In genomic region chr11:117180020-117180419, GRCh38 we compare ENCODE assay signal across 7 cellular contexts. TPM values are rescaled to one million over a fixed set of nuclear protein-coding genes. Genes with fewer than 3 reads are reported as not detected.
DNase-seq lines count a peak whose midpoint lies in the region; ATAC-seq and TF ChIP-seq lines count a peak whose summit lies in the region.

No MANE protein-coding gene starts in this region.

- H3K36me3 Mint-ChIP-seq in T-helper 17 cell (ENCODE audit: low read depth): no peaks in the 10 kb centered on the region

- ATAC-seq in GM21619 (IDR thresholded peaks at IDR 0.05; ENCODE audit: unreplicated experiment): peak; percentile 2
- ATAC-seq in T-helper 17 cell: no peak

- H3K4me1 ChIP-seq in skeletal muscle satellite cell (ENCODE audit: control insufficient read depth, insufficient read depth, low read length): peaks cover 24% of the 10 kb centered on the region

- H3K36me3 ChIP-seq in skeletal muscle satellite cell (ENCODE audit: insufficient read depth, low read length): peaks cover 19% of the 10 kb centered on the region

- H3K27me3 ChIP-seq in skeletal muscle satellite cell (ENCODE audit: control insufficient read depth, insufficient read depth, low read length): no peaks in the 10 kb centered on the region

- peak overlapping the region; percentile 95 for H3K4me3 Mint-ChIP-seq in T-helper 17 cell

- H3K4me2 ChIP-seq in skeletal muscle satellite cell (ENCODE audit: low read length): peak overlapping the region; percentile 99

- TF ChIP-seq CTCF in fibroblast of the aortic adventitia (IDR thresholded peaks at IDR 0.05; ENCODE audit: insufficient read depth, low read length): no peak

- peaks cover 24% of the 10 kb centered on the region for H3K4me1 Mint-ChIP-seq in T-helper 17 cell

- H3K27me3 Mint-ChIP-seq in T-helper 17 cell: no peaks in the 10 kb centered on the region

- H3K4me3 ChIP-seq in fibroblast of the aortic adventitia (ENCODE audit: low read depth, low read length): peak overlapping the region; percentile 71
- peak overlapping the region; percentile 87 for H3K4me3 ChIP-seq in skeletal muscle satellite cell (ENCODE audit: low read length)

- H3K27ac Mint-ChIP-seq in T-helper 17 cell: peak overlapping the region; percentile 91

- H3K9ac ChIP-seq in skeletal muscle satellite cell (ENCODE audit: low read depth, low read length): peak overlapping the region; percentile 92

- H3K9me3 ChIP-seq in T-helper 17 cell (ENCODE audit: control insufficient read depth, low read length, poor library complexity, severe bottlenecking): no peaks in the 10 kb centered on the region
- H3K9me3 ChIP-seq in skeletal muscle satellite cell (replicated peaks; ENCODE audit: low read length): no peaks in the 10 kb centered on the region

- DNase-seq in T-helper 17 cell: no peak
- DNase-seq in fibroblast of the aortic adventitia (ENCODE audit: low read depth): peak; percentile 50
- no peak for DNase-seq in NCI-H1436 (lab: John Stamatoyannopoulos, UW)
- DNase-seq in DMS53 treated with DMSO at 0.1 percent for 48 hours (lab: John Stamatoyannopoulos, UW; ENCODE audit: unreplicated experiment): no peak
- DNase-seq in SIG-M5 treated with dmso at 0.1 percent for 504 hours (lab: John Stamatoyannopoulos, UW; ENCODE audit: unreplicated experiment): no peak

RNA-seq across cellular contexts. Expression of gene SIDT2, which starts 1.5 kb away (rescaled TPM):
- total RNA-seq in T-helper 17 cell (100 to 1,000 TPM; 106 to 118 TPM), fibroblast of the aortic adventitia (ENCODE audit: low replicate concordance) (8.6 and 12.9 TPM in 2 replicates)
- 7.4 and 9.2 TPM in 2 replicates for total RNA-seq in skeletal muscle satellite cell (2012; rRNA removed)

RNA-seq across cellular contexts. Expression of gene TAGLN, which starts 19.1 kb away (rescaled TPM):
- total RNA-seq in T-helper 17 cell (1 to 10 TPM; 8.7 to 9.6 TPM), fibroblast of the aortic adventitia (ENCODE audit: low replicate concordance) (369 and 631 TPM in 2 replicates)
- 22.3 and 325 TPM in 2 replicates for total RNA-seq in skeletal muscle satellite cell (2012; rRNA removed)

RNA-seq across cellular contexts. Expression of gene PAFAH1B2, which starts 35.9 kb away (rescaled TPM):
- total RNA-seq in T-helper 17 cell: 10 to 100 TPM; 31.1 to 43.4 TPM
- total RNA-seq in fibroblast of the aortic adventitia (ENCODE audit: low replicate concordance): 161 and 328 TPM in 2 replicates
- 101 and 122 TPM in 2 replicates for total RNA-seq in skeletal muscle satellite cell (2012; rRNA removed)

RNA-seq across cellular contexts. Expression of gene PCSK7, which starts 51.9 kb away (rescaled TPM):
- total RNA-seq in T-helper 17 cell (100 to 1,000 TPM; 312 to 355 TPM), fibroblast of the aortic adventitia (ENCODE audit: low replicate concordance) (42.6 and 46.3 TPM in 2 replicates)
- 48.7 and 52.6 TPM in 2 replicates for total RNA-seq in skeletal muscle satellite cell (2012; rRNA removed)

RNA-seq across cellular contexts. Expression of gene RNF214, which starts 52.5 kb away (rescaled TPM):
- total RNA-seq in T-helper 17 cell (10 to 100 TPM; 20.1 to 24.4 TPM), fibroblast of the aortic adventitia (ENCODE audit: low replicate concordance) (15.4 and 19.3 TPM in 2 replicates)
- total RNA-seq in skeletal muscle satellite cell (2012; rRNA removed): 6.6 and 7.4 TPM in 2 replicates

Comparison
In these comparisons a context has a peak if more than half of its experiments do, and no peak if none do; other contexts are left out.
1. RNA of gene TAGLN, which starts 19.1 kb away (total RNA-seq): 369 to 631 TPM in fibroblast of the aortic adventitia; 8.7 to 9.6 TPM in T-helper 17 cell; every median in the first group is over 10 times any median in the second.